In the genomic region with DNA sequence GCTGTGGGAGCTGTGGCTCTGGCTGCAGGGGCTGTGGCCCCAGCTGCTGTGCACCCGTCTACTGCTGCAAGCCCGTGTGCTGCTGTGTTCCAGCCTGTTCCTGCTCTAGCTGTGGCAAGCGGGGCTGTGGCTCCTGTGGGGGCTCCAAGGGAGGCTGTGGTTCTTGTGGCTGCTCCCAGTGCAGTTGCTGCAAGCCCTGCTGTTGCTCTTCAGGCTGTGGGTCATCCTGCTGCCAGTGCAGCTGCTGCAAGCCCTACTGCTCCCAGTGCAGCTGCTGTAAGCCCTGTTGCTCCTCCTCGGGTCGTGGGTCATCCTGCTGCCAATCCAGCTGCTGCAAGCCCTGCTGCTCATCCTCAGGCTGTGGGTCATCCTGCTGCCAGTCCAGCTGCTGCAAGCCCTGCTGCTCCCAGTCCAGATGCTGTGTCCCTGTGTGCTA, we compare ENCODE assay signal across 21 cellular contexts. TPM values are rescaled to one million over a fixed set of nuclear protein-coding genes. Genes with fewer than 3 reads are reported as not detected.
DNase-seq lines count a peak whose midpoint lies in the region; ATAC-seq, FAIRE-seq and TF ChIP-seq lines count a peak whose summit lies in the region.
"Had no signal": no experiment of that assay in that cellular context is flagged by ENCODE, and none has a peak within 500 bp of the region (broad histone marks: within the 10 kb centered on the region; RNA-seq: fewer than 3 reads in every experiment).

No MANE protein-coding gene starts in this region.

- no peak overlapping the region for H2BK20ac ChIP-seq in H1 (ENCODE audit: low read length)

- no peak overlapping the region for H3K56ac ChIP-seq in H1 (replicated peaks; ENCODE audit: insufficient read length, low read depth, low read length)

- TF ChIP-seq POLR2A in H1 (IDR thresholded peaks at IDR 0.05; ENCODE audit: control extremely low read depth in 1 of 2, low read depth in 2 of 2, low read length in 2 of 2), result no peak

- H3K4me3 ChIP-seq in Jurkat, Clone E6-1 (ENCODE audit: low read length), result no peak overlapping the region
- H3K4me3 ChIP-seq in H1 (ENCODE audit: extremely low read depth in 1 of 4, insufficient read depth in 2 of 4, low read depth in 3 of 4, low read length in 4 of 4), result no peak overlapping the region
- H3K4me3 ChIP-seq: Peyer's patch, SJCRH30, thyroid gland had no signal

- no peak overlapping the region for H2BK15ac ChIP-seq in H1 (ENCODE audit: low read length)

- no peak overlapping the region for H3K23ac ChIP-seq in H1 (ENCODE audit: insufficient read length)

- TF ChIP-seq EP300 in H1 (IDR thresholded peaks at IDR 0.05; ENCODE audit: borderline replicate concordance in 1 of 2, low read depth in 2 of 2, low read length in 2 of 2), result no peak

- H3K79me2 ChIP-seq in H1 (ENCODE audit: control insufficient read depth in 1 of 2, insufficient read depth in 2 of 2, low read length in 2 of 2), result no peaks in the 10 kb centered on the region

- no peak overlapping the region for H3K18ac ChIP-seq in H1 (ENCODE audit: extremely low read depth, low read length)

- no peak overlapping the region for H3K27ac ChIP-seq in H1 (ENCODE audit: low read depth, low read length)
- H3K27ac ChIP-seq: Peyer's patch, SJCRH30, thyroid gland had no signal

- no peaks in the 10 kb centered on the region for H3K9me3 ChIP-seq in H1 (ENCODE audit: insufficient read depth in 2 of 2, low read depth in 1 of 2, low read length in 1 of 2)
- H3K9me3 ChIP-seq: Peyer's patch, SJCRH30, thyroid gland had no signal

- in situ Hi-C loops in GM13977 (cut with MboI; ENCODE audit: low pct_unique_long_range_greater_than_20kb, low sequenced_read_pairs, unreplicated experiment), result no loop called here

- no peak overlapping the region for H3K9ac ChIP-seq in H1 (replicated peaks in 1 of 4; ENCODE audit: extremely low read depth in 1 of 4, low read depth in 3 of 4, low read length in 3 of 4)

- H3K4ac ChIP-seq in H1 (replicated peaks; ENCODE audit: insufficient read length, low read depth, low read length), result no peak overlapping the region

- CTCF ChIA-PET in H1 (lab: Charles Lee; ENCODE audit: partially characterized antibody), result interaction anchor here (0.8 to 4.0 kb wide), 4 partner anchors 12 to 43 kb away, joined by 3 to 15 read pairs (median 4); no protein-coding TSS in a partner anchor

- H4K8ac ChIP-seq in H1 (ENCODE audit: extremely low read depth, insufficient read depth, low read length), result no peak overlapping the region; the same call in 1 of the 2 replicates

- no peak for TF ChIP-seq RAD21 in H1 (IDR thresholded peaks at IDR 0.05 in 1 of 2, conservative IDR thresholded peaks at IDR 0.05 in 1 of 2; ENCODE audit: low read depth in 2 of 2, low read length in 2 of 2)

- no peak overlapping the region for H2BK120ac ChIP-seq in H1 (replicated peaks; ENCODE audit: low read depth, low read length)

- H3K14ac ChIP-seq in H1 (ENCODE audit: insufficient read length), result no peak overlapping the region

- H3K36me3 ChIP-seq in H1 (ENCODE audit: control insufficient read depth in 2 of 4, insufficient read depth in 4 of 4, low read length in 3 of 4), result no peaks in the 10 kb centered on the region
- H3K36me3 ChIP-seq: Peyer's patch, SJCRH30, thyroid gland had no signal

- H4K91ac ChIP-seq in H1 (replicated peaks; ENCODE audit: insufficient read length, low read length), result no peak overlapping the region

- ATAC-seq in HG02798 (IDR thresholded peaks at IDR 0.05; ENCODE audit: poor library complexity, unreplicated experiment), result no peak
- ATAC-seq: activated CD8-positive, alpha-beta T cell treated with anti-CD3 and anti-CD28 coated beads, Interleukin-2, amount 10 ng/mL, durations not matched to agents 7 days and 5 days; activated naive CD8-positive, alpha-beta T cell treated with anti-CD3 and anti-CD28 coated beads, Interleukin-2, amount 50 U/mL, for 24 hours; left colon; T-cell had no signal

- no peak overlapping the region for H4K5ac ChIP-seq in H1 (ENCODE audit: insufficient read length, low read depth, low read length)

- no peaks in the 10 kb centered on the region for H4K20me1 ChIP-seq in H1 (replicated peaks in 1 of 2; ENCODE audit: control insufficient read depth in 1 of 2, insufficient read depth in 2 of 2, low read length in 2 of 2)

- no peaks in the 10 kb centered on the region for H3K23me2 ChIP-seq in H1 (ENCODE audit: low read depth, low read length)

- WGBS in H1 (ENCODE audit: extremely low coverage in 1 of 2, insufficient coverage in 1 of 2, insufficient read length in 1 of 2, insufficient replicate concordance in 2 of 2, low coverage in 1 of 2, low lambda C conversion rate in 2 of 2, missing lambda C conversion rate in 1 of 2), 2 experiments, result 93% methylated on average over 5 of the region's 5 CpGs; no CpG with 5 or more reads in 1 of the 2 experiments

- TF ChIP-seq CTCF in H1 (IDR thresholded peaks at IDR 0.05; ENCODE audit: control extremely low read depth in 1 of 3, insufficient read depth in 1 of 3, low read depth in 1 of 3, low read length in 3 of 3), result no peak
- no peak for TF ChIP-seq CTCF in GM13977 (IDR thresholded peaks at IDR 0.05; ENCODE audit: extremely low read depth, insufficient read depth, missing control alignments)

- no peak overlapping the region for H2AK5ac ChIP-seq in H1 (ENCODE audit: low read depth, low read length)

- 0 out of 7 replicates have a peak, but pooled peaks cover 0 to 2% (median 0%) of the 10 kb centered on the region in 4 experiments for H3K4me1 ChIP-seq in H1 (replicated peaks in 1 of 4; ENCODE audit: control insufficient read depth in 3 of 4, insufficient read depth in 4 of 4, low read length in 3 of 4)
- H3K4me1 ChIP-seq: Peyer's patch, SJCRH30, thyroid gland had no signal

- no peaks in the 10 kb centered on the region for H3K27me3 ChIP-seq in H1 (replicated peaks in 1 of 4; ENCODE audit: control insufficient read depth in 3 of 4, extremely low read depth in 1 of 4, insufficient read depth in 3 of 4, low read length in 3 of 4)
- H3K27me3 ChIP-seq: Peyer's patch, SJCRH30, thyroid gland had no signal

- no peak for FAIRE-seq in H1 (lab: Jason Lieb, UNC)
- FAIRE-seq: D721Med, TTC549 had no signal

- peak; percentile 36 for DNase-seq in Jurkat, Clone E6-1 (ENCODE audit: low read depth, low spot score)
- no peak for DNase-seq in H1 (ENCODE audit: low read depth in 1 of 2, low spot score in 2 of 2)
- DNase-seq in GM13977 (ENCODE audit: low spot score), result no peak
- DNase-seq: activated CD4-positive, alpha-beta T cell treated with anti-CD3 and anti-CD28 coated beads for 1 hour; activated CD8-positive, alpha-beta T cell treated with anti-CD3 and anti-CD28 coated beads, Interleukin-2, amount 10 ng/mL, durations not matched to agents 7 days and 5 days; activated gamma-delta T cell; activated naive CD8-positive, alpha-beta T cell treated with anti-CD3 and anti-CD28 coated beads, Interleukin-2, amount 50 U/mL, for 24 hours; cerebellar nuclear complex; H9; left colon; NCI-H1436 treated with DMSO at 0.1 percent for 48 hours; NCI-H510A treated with DMSO at 0.1 percent for 48 hours; stimulated activated CD4-positive, alpha-beta T cell treated with anti-CD3 and anti-CD28 coated beads, Interleukin-12 subunit alpha, Interleukin-12 subunit beta, amount 100 ng/mL, for 4 hours; T-cell; thyroid gland had no signal

- no peak overlapping the region for H2BK12ac ChIP-seq in H1 (ENCODE audit: low read depth, low read length)

- H2BK5ac ChIP-seq in H1 (ENCODE audit: low read depth, low read length), result 0 out of 2 replicates have a peak overlapping the region, but pooled peaks have one; percentile 10

- no peak overlapping the region for H3K4me2 ChIP-seq in H1 (ENCODE audit: insufficient read depth in 1 of 2, low read depth in 2 of 2, low read length in 2 of 2)

- H3K79me1 ChIP-seq in H1 (ENCODE audit: low read depth, low read length), result no peaks in the 10 kb centered on the region

- no peak overlapping the region for H2AFZ ChIP-seq in H1 (ENCODE audit: low read length)

- POLR2A ChIA-PET in H1 (lab: Charles Lee; ENCODE audit: partially characterized antibody), result no interaction called here

RNA-seq across cellular contexts. Expression of a gene that starts 0.5 kb away (rescaled TPM):
- polyA plus RNA-seq in Jurkat, Clone E6-1 (2012; ENCODE audit: insufficient read depth, insufficient read length), result not detected
- not detected in 2 replicates for total RNA-seq in H1 (2021; fragmentation: NEBNext Ultra II Directional; extraction: Animal tissue kit (Norgen Biotek cat#: 25700))
- 0.11 TPM in 1 of 2 replicates, not detected in the other for polyA plus RNA-seq in H1 (2011; rRNA removed)
- not detected for polyA plus RNA-seq in H1 (2011; cell fraction: cytosol; rRNA removed)
- 0.36 TPM for polyA plus RNA-seq in H1 (2011; cell fraction: nucleus; rRNA removed)
- polyA plus RNA-seq in H1 (2012, experiment 1 of 2), result not detected in 4 replicates
- polyA plus RNA-seq in H1 (2012, experiment 2 of 2), result not detected
- polyA plus RNA-seq in H1 (2013, experiment 1 of 2), result not detected
- not detected for polyA plus RNA-seq in H1 (2013, experiment 2 of 2)
- not detected in 2 replicates for polyA minus RNA-seq in H1 (2011; rRNA and poly(A)+ RNA removed)
- not detected for polyA minus RNA-seq in H1 (2011; cell fraction: cytosol; rRNA and poly(A)+ RNA removed)
- polyA minus RNA-seq in H1 (2011; cell fraction: nucleus; rRNA and poly(A)+ RNA removed), result not detected
- total RNA-seq: activated CD8-positive, alpha-beta T cell treated with anti-CD3 and anti-CD28 coated beads, Interleukin-2, amount 10 ng/mL, durations not matched to agents 7 days and 5 days; H9; osteocyte; SJCRH30 had no signal

RNA-seq across cellular contexts. Expression of a gene that starts 10.9 kb away (rescaled TPM):
- not detected for polyA plus RNA-seq in Jurkat, Clone E6-1 (2012; ENCODE audit: insufficient read depth, insufficient read length)
- total RNA-seq in H1 (2021; fragmentation: NEBNext Ultra II Directional; extraction: Animal tissue kit (Norgen Biotek cat#: 25700)), result not detected in 2 replicates
- 0.06 TPM in 1 of 2 replicates, not detected in the other for polyA plus RNA-seq in H1 (2011; rRNA removed)
- polyA plus RNA-seq in H1 (2011; cell fraction: cytosol; rRNA removed), result not detected
- polyA plus RNA-seq in H1 (2011; cell fraction: nucleus; rRNA removed), result 0.13 TPM
- polyA plus RNA-seq in H1 (2012, experiment 1 of 2), result not detected in 4 replicates
- not detected for polyA plus RNA-seq in H1 (2012, experiment 2 of 2)
- polyA plus RNA-seq in H1 (2013, experiment 1 of 2), result not detected
- polyA plus RNA-seq in H1 (2013, experiment 2 of 2), result not detected
- polyA minus RNA-seq in H1 (2011; rRNA and poly(A)+ RNA removed), result 0.29 TPM in 1 of 2 replicates, not detected in the other
- polyA minus RNA-seq in H1 (2011; cell fraction: cytosol; rRNA and poly(A)+ RNA removed), result not detected
- polyA minus RNA-seq in H1 (2011; cell fraction: nucleus; rRNA and poly(A)+ RNA removed), result not detected
- total RNA-seq: H9, osteocyte, SJCRH30, T-cell had no signal

RNA-seq across cellular contexts. Expression of a gene that starts 16.6 kb away (rescaled TPM):
- not detected for polyA plus RNA-seq in Jurkat, Clone E6-1 (2012; ENCODE audit: insufficient read depth, insufficient read length)
- not detected in 2 replicates for total RNA-seq in H1 (2021; fragmentation: NEBNext Ultra II Directional; extraction: Animal tissue kit (Norgen Biotek cat#: 25700))
- polyA plus RNA-seq in H1 (2011; rRNA removed), result 0.11 and 0.12 TPM in 2 replicates
- 0.10 TPM for polyA plus RNA-seq in H1 (2011; cell fraction: cytosol; rRNA removed)
- polyA plus RNA-seq in H1 (2011; cell fraction: nucleus; rRNA removed), result 0.53 TPM
- not detected in 4 replicates for polyA plus RNA-seq in H1 (2012, experiment 1 of 2)
- polyA plus RNA-seq in H1 (2012, experiment 2 of 2), result not detected
- 0.04 TPM for polyA plus RNA-seq in H1 (2013, experiment 1 of 2)
- polyA plus RNA-seq in H1 (2013, experiment 2 of 2), result not detected
- polyA minus RNA-seq in H1 (2011; rRNA and poly(A)+ RNA removed), result 0.24 TPM in 1 of 2 replicates, not detected in the other
- polyA minus RNA-seq in H1 (2011; cell fraction: cytosol; rRNA and poly(A)+ RNA removed), result not detected
- polyA minus RNA-seq in H1 (2011; cell fraction: nucleus; rRNA and poly(A)+ RNA removed), result not detected
- total RNA-seq: activated CD8-positive, alpha-beta T cell treated with anti-CD3 and anti-CD28 coated beads, Interleukin-2, amount 10 ng/mL, durations not matched to agents 7 days and 5 days; H9; Peyer's patch; SJCRH30; T-cell; thyroid gland had no signal

RNA-seq across cellular contexts. Expression of a gene that starts 21.7 kb away (rescaled TPM):
- not detected for polyA plus RNA-seq in Jurkat, Clone E6-1 (2012; ENCODE audit: insufficient read depth, insufficient read length)
- total RNA-seq in H1 (2021; fragmentation: NEBNext Ultra II Directional; extraction: Animal tissue kit (Norgen Biotek cat#: 25700)), result not detected in 2 replicates
- polyA plus RNA-seq in H1 (2011; rRNA removed), result not detected in 2 replicates
- polyA plus RNA-seq in H1 (2011; cell fraction: cytosol; rRNA removed), result not detected
- 0.16 TPM for polyA plus RNA-seq in H1 (2011; cell fraction: nucleus; rRNA removed)
- polyA plus RNA-seq in H1 (2012, experiment 1 of 2), result not detected in 4 replicates
- polyA plus RNA-seq in H1 (2012, experiment 2 of 2), result not detected
- polyA plus RNA-seq in H1 (2013, experiment 1 of 2), result not detected
- polyA plus RNA-seq in H1 (2013, experiment 2 of 2), result not detected
- 0.13 TPM in 1 of 2 replicates, not detected in the other for polyA minus RNA-seq in H1 (2011; rRNA and poly(A)+ RNA removed)
- polyA minus RNA-seq in H1 (2011; cell fraction: cytosol; rRNA and poly(A)+ RNA removed), result not detected
- polyA minus RNA-seq in H1 (2011; cell fraction: nucleus; rRNA and poly(A)+ RNA removed), result not detected
- total RNA-seq: activated CD8-positive, alpha-beta T cell treated with anti-CD3 and anti-CD28 coated beads, Interleukin-2, amount 10 ng/mL, durations not matched to agents 7 days and 5 days; H9; osteocyte; SJCRH30; T-cell had no signal

RNA-seq across cellular contexts. Expression of a gene that starts 33.9 kb away (rescaled TPM):
- not detected for polyA plus RNA-seq in Jurkat, Clone E6-1 (2012; ENCODE audit: insufficient read depth, insufficient read length)
- not detected in 2 replicates for total RNA-seq in H1 (2021; fragmentation: NEBNext Ultra II Directional; extraction: Animal tissue kit (Norgen Biotek cat#: 25700))
- polyA plus RNA-seq in H1 (2011; rRNA removed), result not detected in 2 replicates
- polyA plus RNA-seq in H1 (2011; cell fraction: cytosol; rRNA removed), result not detected
- polyA plus RNA-seq in H1 (2011; cell fraction: nucleus; rRNA removed), result not detected
- polyA plus RNA-seq in H1 (2012, experiment 1 of 2), result 0.33 TPM in 1 of 4 replicates, not detected in the others
- polyA plus RNA-seq in H1 (2012, experiment 2 of 2), result not detected
- not detected for polyA plus RNA-seq in H1 (2013, experiment 1 of 2)
- polyA plus RNA-seq in H1 (2013, experiment 2 of 2), result not detected
- not detected in 2 replicates for polyA minus RNA-seq in H1 (2011; rRNA and poly(A)+ RNA removed)
- polyA minus RNA-seq in H1 (2011; cell fraction: cytosol; rRNA and poly(A)+ RNA removed), result not detected
- not detected for polyA minus RNA-seq in H1 (2011; cell fraction: nucleus; rRNA and poly(A)+ RNA removed)
- total RNA-seq: activated CD8-positive, alpha-beta T cell treated with anti-CD3 and anti-CD28 coated beads, Interleukin-2, amount 10 ng/mL, durations not matched to agents 7 days and 5 days; H9; left colon; osteocyte; Peyer's patch; SJCRH30; T-cell; thyroid gland had no signal
